Comparison of ENCODE assay signal across 8 cellular contexts in the genomic region with DNA sequence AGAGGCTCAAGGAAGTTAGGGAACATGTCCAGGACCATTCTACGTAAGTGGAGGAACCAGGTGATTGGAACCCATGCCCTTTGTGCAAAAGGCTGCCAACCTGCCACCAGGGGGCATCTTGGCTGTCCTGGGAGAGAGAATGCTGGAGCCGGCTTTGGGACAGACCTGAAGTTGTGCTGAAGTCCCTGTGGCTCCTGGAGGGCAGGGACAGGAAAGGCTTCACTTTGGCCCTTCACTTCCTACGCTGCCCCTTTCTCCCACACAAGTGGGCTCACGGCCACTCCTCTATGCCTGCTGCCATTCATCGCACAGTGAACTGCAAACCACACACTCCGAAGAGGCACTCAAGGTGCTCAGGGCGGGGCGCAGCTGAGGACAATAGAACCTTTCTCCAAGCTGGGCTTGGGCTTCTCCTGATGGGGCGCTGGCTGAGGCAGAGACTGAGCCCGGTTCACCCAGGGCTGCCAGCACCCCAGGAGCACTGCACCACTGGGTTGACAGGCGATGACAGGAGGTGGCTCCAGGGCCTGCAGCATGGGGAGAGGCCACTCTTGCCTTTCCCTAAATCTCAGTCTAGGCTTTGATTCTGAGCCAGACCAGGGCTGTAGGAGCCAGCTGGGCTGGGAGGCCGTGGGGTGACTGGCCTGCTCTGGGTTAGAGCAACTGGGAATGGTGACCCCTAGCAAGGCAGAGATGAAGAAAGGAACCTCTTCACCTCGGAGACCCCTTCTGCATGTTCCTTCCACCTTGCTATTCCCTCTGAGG. TPM values are rescaled to one million over a fixed set of nuclear protein-coding genes. Genes with fewer than 3 reads are reported as not detected.
DNase-seq lines count a peak whose midpoint lies in the region; ATAC-seq and TF ChIP-seq lines count a peak whose summit lies in the region.

No MANE protein-coding gene starts in this region.

- TF ChIP-seq CTCF in AG04449 (IDR thresholded peaks at IDR 0.05; ENCODE audit: insufficient read depth, low read length, missing control alignments) = peak; percentile 41
- TF ChIP-seq CTCF in GM20000 (IDR thresholded peaks at IDR 0.05; ENCODE audit: extremely low read depth, missing control alignments) = peak; percentile 48
- TF ChIP-seq CTCF in activated B cell treated with CpG ODN at 0.5 μM for 24 hours (IDR thresholded peaks at IDR 0.05) = no peak
- peak; percentile 52 for TF ChIP-seq CTCF in epithelial cell of esophagus (IDR thresholded peaks at IDR 0.05; ENCODE audit: insufficient read depth, low read depth, low read length, missing control alignments)
- peak in 3 of 4 experiments; percentile 15 to 38 (median 20) for TF ChIP-seq CTCF in sigmoid colon (IDR thresholded peaks at IDR 0.05)

- H3K27ac ChIP-seq in sigmoid colon = no peak overlapping the region

- no peak overlapping the region for H3K27ac Mint-ChIP-seq in activated B cell treated with CpG ODN at 0.5 μM for 24 hours
- H3K27ac Mint-ChIP-seq in stimulated activated memory B cell treated with anti-CD40 and anti-IgM and Interleukin-4, amounts not matched to agents 10 μg/mL and 1 μg/mL and 100 μg/mL, for 72 hours = no peak overlapping the region

- WGBS in sigmoid colon, 2 donors = 29 to 74% methylated on average over 13 of the region's 13 CpGs

- intact Hi-C loops in activated B cell treated with CpG ODN at 0.5 μM for 24 hours (cut with micrococcal nuclease) (no loop called here), sigmoid colon (cut with DNase I) (no loop called here)

- no peak overlapping the region for H3K4me3 Mint-ChIP-seq in activated B cell treated with CpG ODN at 0.5 μM for 24 hours
- H3K4me3 Mint-ChIP-seq in stimulated activated memory B cell treated with anti-CD40 and anti-IgM and Interleukin-4, amounts not matched to agents 10 μg/mL and 1 μg/mL and 100 μg/mL, for 72 hours = no peak overlapping the region

- H3K4me1 Mint-ChIP-seq in activated B cell treated with CpG ODN at 0.5 μM for 24 hours = peaks cover 3% of the 10 kb centered on the region
- H3K4me1 Mint-ChIP-seq in stimulated activated memory B cell treated with anti-CD40 and anti-IgM and Interleukin-4, amounts not matched to agents 10 μg/mL and 1 μg/mL and 100 μg/mL, for 72 hours = peaks cover 28% of the 10 kb centered on the region

- H3K36me3 ChIP-seq in sigmoid colon = peaks cover 0 to 17% (median 0%) of the 10 kb centered on the region in 4 donors

- no peaks in the 10 kb centered on the region for H3K9me3 Mint-ChIP-seq in activated B cell treated with CpG ODN at 0.5 μM for 24 hours
- no peaks in the 10 kb centered on the region for H3K9me3 Mint-ChIP-seq in stimulated activated memory B cell treated with anti-CD40 and anti-IgM and Interleukin-4, amounts not matched to agents 10 μg/mL and 1 μg/mL and 100 μg/mL, for 72 hours

- no peak for TF ChIP-seq POLR2A in sigmoid colon (IDR thresholded peaks at IDR 0.05)

- no peak for DNase-seq in AG04449 (ENCODE audit: low read depth, low spot score)
- peak; percentile 56 for DNase-seq in GM20000 (ENCODE audit: low spot score)
- DNase-seq in activated B cell treated with CpG ODN at 0.5 μM for 24 hours = no peak
- peak; percentile 45 for DNase-seq in epithelial cell of esophagus (ENCODE audit: low read depth)
- DNase-seq in sigmoid colon = no peak
- DNase-seq in HK-2 (ENCODE audit: unreplicated experiment) = no peak

- H3K4me1 ChIP-seq in sigmoid colon = peaks cover 0 to 8% (median 0%) of the 10 kb centered on the region in 4 donors

- POLR2A ChIA-PET in AG04449 (lab: Yijun Ruan, JAX) = no interaction called here
- POLR2A ChIA-PET in activated B cell treated with CpG ODN at 0.5 μM for 24 hours (lab: Charles Lee) = interaction anchor here (1.1 kb wide), 1 partner anchor 9 kb away, joined by 3 read pairs; the partner anchor contains the start of gene SHF

- no peaks in the 10 kb centered on the region for H3K27me3 Mint-ChIP-seq in activated B cell treated with CpG ODN at 0.5 μM for 24 hours
- no peaks in the 10 kb centered on the region for H3K27me3 Mint-ChIP-seq in stimulated activated memory B cell treated with anti-CD40 and anti-IgM and Interleukin-4, amounts not matched to agents 10 μg/mL and 1 μg/mL and 100 μg/mL, for 72 hours

- CTCF ChIA-PET in AG04449 (lab: Yijun Ruan, JAX) = interaction anchor here (0.9 to 7.2 kb wide), 8 partner anchors 11 to 278 kb away, joined by 3 to 57 read pairs (median 7); no protein-coding TSS in a partner anchor
- CTCF ChIA-PET in activated B cell treated with CpG ODN at 0.5 μM for 24 hours (lab: Charles Lee) = interaction anchor here (0.8 to 2.0 kb wide), 7 partner anchors 10 to 221 kb away, joined by 3 to 16 read pairs (median 4); no protein-coding TSS in a partner anchor

- H3K36me3 Mint-ChIP-seq in activated B cell treated with CpG ODN at 0.5 μM for 24 hours (ENCODE audit: low read depth) = no peaks in the 10 kb centered on the region
- peaks cover 45% of the 10 kb centered on the region for H3K36me3 Mint-ChIP-seq in stimulated activated memory B cell treated with anti-CD40 and anti-IgM and Interleukin-4, amounts not matched to agents 10 μg/mL and 1 μg/mL and 100 μg/mL, for 72 hours

- TF ChIP-seq EP300 in sigmoid colon (IDR thresholded peaks at IDR 0.05) = no peak

- H3K4me3 ChIP-seq in AG04449 (ENCODE audit: low read depth, low read length) (no peak overlapping the region), epithelial cell of esophagus (ENCODE audit: low read length) (no peak overlapping the region), sigmoid colon (no peak overlapping the region)

- no peaks in the 10 kb centered on the region for H3K27me3 ChIP-seq in sigmoid colon

- no peaks in the 10 kb centered on the region for H3K9me3 ChIP-seq in sigmoid colon

- ATAC-seq in activated B cell treated with CpG ODN at 0.5 μM for 24 hours (ENCODE audit: low read depth) = peak; percentile 45
- no peak for ATAC-seq in GM21423 (IDR thresholded peaks at IDR 0.05; ENCODE audit: unreplicated experiment)
- no peak for ATAC-seq in stimulated activated memory B cell treated with anti-CD40 and anti-IgM and Interleukin-4, amounts not matched to agents 10 μg/mL and 1 μg/mL and 100 μg/mL, for 72 hours

RNA-seq across cellular contexts. Expression of gene SHF, which starts 8.4 kb away (rescaled TPM):
- total RNA-seq in activated B cell treated with CpG ODN at 0.5 μM for 24 hours = 5.8 and 8.5 TPM in 2 replicates
- 10 to 100 TPM; 10.6 to 28.5 (median 17.9) TPM for total RNA-seq in sigmoid colon
- polyA plus RNA-seq in sigmoid colon = 10 to 100 TPM in 2 of 3 donors, 1 to 10 TPM in 1; 3.5 to 13.5 (median 12.6) TPM

RNA-seq across cellular contexts. Expression of gene DUOX1, which starts 49.6 kb away (rescaled TPM):
- total RNA-seq in activated B cell treated with CpG ODN at 0.5 μM for 24 hours (0.11 and 0.39 TPM in 2 replicates), sigmoid colon (1 to 10 TPM in 1 of 4 donors, under 1 TPM in 2, not detected in 1; under 0.01 to 1.7 (median 0.27) TPM)
- polyA plus RNA-seq in sigmoid colon = 1 to 10 TPM in 1 of 3 donors, not detected in 2; 1.3 TPM

RNA-seq across cellular contexts. Expression of gene DUOXA1, which starts 49.7 kb away (rescaled TPM):
- total RNA-seq in activated B cell treated with CpG ODN at 0.5 μM for 24 hours = 0.15 and 0.33 TPM in 2 replicates
- total RNA-seq in sigmoid colon = 1 to 10 TPM in 2 of 4 donors, under 1 TPM in 2; 0.36 to 3.1 (median 1.3) TPM
- 1 to 10 TPM in 1 of 3 donors, not detected in 2; 1.7 TPM for polyA plus RNA-seq in sigmoid colon

Comparison
In these comparisons a context has a peak if more than half of its experiments do, and no peak if none do; other contexts are left out.
1. DNase-seq: peak in GM20000 (single experiment) and epithelial cell of esophagus (single experiment); none in AG04449 (single experiment), activated B cell treated with CpG ODN at 0.5 μM for 24 hours (single experiment), sigmoid colon (single experiment) and HK-2 (single experiment).